ENCODE assay signal across 1 cellular context in the genomic region with DNA sequence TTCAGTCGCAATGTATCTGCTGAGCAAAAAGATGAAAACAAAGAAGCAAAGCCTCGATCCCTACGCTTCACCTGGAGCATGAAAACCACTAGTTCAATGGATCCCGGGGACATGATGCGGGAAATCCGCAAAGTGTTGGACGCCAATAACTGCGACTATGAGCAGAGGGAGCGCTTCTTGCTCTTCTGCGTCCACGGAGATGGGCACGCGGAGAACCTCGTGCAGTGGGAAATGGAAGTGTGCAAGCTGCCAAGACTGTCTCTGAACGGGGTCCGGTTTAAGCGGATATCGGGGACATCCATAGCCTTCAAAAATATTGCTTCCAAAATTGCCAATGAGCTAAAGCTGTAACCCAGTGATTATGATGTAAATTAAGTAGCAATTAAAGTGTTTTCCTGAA.
TF ChIP-seq lines count a peak whose summit lies in the region.

No MANE protein-coding gene starts in this region.

TF ChIP-seq in GM23338, 12 proteins besides CTCF, POLR2A, EP300 and RAD21 (continued from another document):
- TF ChIP-seq, protein P1, sequence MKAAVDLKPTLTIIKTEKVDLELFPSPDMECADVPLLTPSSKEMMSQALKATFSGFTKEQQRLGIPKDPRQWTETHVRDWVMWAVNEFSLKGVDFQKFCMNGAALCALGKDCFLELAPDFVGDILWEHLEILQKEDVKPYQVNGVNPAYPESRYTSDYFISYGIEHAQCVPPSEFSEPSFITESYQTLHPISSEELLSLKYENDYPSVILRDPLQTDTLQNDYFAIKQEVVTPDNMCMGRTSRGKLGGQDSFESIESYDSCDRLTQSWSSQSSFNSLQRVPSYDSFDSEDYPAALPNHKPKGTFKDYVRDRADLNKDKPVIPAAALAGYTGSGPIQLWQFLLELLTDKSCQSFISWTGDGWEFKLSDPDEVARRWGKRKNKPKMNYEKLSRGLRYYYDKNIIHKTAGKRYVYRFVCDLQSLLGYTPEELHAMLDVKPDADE (IDR thresholded peaks at IDR 0.05): no peak
- no peak for TF ChIP-seq EZH2phosphoT487 (IDR thresholded peaks at IDR 0.05; ENCODE audit: unreplicated experiment)
- TF ChIP-seq, protein P2, sequence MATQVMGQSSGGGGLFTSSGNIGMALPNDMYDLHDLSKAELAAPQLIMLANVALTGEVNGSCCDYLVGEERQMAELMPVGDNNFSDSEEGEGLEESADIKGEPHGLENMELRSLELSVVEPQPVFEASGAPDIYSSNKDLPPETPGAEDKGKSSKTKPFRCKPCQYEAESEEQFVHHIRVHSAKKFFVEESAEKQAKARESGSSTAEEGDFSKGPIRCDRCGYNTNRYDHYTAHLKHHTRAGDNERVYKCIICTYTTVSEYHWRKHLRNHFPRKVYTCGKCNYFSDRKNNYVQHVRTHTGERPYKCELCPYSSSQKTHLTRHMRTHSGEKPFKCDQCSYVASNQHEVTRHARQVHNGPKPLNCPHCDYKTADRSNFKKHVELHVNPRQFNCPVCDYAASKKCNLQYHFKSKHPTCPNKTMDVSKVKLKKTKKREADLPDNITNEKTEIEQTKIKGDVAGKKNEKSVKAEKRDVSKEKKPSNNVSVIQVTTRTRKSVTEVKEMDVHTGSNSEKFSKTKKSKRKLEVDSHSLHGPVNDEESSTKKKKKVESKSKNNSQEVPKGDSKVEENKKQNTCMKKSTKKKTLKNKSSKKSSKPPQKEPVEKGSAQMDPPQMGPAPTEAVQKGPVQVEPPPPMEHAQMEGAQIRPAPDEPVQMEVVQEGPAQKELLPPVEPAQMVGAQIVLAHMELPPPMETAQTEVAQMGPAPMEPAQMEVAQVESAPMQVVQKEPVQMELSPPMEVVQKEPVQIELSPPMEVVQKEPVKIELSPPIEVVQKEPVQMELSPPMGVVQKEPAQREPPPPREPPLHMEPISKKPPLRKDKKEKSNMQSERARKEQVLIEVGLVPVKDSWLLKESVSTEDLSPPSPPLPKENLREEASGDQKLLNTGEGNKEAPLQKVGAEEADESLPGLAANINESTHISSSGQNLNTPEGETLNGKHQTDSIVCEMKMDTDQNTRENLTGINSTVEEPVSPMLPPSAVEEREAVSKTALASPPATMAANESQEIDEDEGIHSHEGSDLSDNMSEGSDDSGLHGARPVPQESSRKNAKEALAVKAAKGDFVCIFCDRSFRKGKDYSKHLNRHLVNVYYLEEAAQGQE (IDR thresholded peaks at IDR 0.05; ENCODE audit: unreplicated experiment): no peak
- no peak for TF ChIP-seq POLR2AphosphoS5 (IDR thresholded peaks at IDR 0.05; ENCODE audit: low read depth)
- no peak for TF ChIP-seq ZNF114 (CRISPR knock-in tag; IDR thresholded peaks at IDR 0.05)
- no peak for TF ChIP-seq EZH2 (IDR thresholded peaks at IDR 0.05; ENCODE audit: low read depth, unreplicated experiment)
- no peak for TF ChIP-seq NANOG (IDR thresholded peaks at IDR 0.05; ENCODE audit: borderline replicate concordance)
- TF ChIP-seq, protein P3, sequence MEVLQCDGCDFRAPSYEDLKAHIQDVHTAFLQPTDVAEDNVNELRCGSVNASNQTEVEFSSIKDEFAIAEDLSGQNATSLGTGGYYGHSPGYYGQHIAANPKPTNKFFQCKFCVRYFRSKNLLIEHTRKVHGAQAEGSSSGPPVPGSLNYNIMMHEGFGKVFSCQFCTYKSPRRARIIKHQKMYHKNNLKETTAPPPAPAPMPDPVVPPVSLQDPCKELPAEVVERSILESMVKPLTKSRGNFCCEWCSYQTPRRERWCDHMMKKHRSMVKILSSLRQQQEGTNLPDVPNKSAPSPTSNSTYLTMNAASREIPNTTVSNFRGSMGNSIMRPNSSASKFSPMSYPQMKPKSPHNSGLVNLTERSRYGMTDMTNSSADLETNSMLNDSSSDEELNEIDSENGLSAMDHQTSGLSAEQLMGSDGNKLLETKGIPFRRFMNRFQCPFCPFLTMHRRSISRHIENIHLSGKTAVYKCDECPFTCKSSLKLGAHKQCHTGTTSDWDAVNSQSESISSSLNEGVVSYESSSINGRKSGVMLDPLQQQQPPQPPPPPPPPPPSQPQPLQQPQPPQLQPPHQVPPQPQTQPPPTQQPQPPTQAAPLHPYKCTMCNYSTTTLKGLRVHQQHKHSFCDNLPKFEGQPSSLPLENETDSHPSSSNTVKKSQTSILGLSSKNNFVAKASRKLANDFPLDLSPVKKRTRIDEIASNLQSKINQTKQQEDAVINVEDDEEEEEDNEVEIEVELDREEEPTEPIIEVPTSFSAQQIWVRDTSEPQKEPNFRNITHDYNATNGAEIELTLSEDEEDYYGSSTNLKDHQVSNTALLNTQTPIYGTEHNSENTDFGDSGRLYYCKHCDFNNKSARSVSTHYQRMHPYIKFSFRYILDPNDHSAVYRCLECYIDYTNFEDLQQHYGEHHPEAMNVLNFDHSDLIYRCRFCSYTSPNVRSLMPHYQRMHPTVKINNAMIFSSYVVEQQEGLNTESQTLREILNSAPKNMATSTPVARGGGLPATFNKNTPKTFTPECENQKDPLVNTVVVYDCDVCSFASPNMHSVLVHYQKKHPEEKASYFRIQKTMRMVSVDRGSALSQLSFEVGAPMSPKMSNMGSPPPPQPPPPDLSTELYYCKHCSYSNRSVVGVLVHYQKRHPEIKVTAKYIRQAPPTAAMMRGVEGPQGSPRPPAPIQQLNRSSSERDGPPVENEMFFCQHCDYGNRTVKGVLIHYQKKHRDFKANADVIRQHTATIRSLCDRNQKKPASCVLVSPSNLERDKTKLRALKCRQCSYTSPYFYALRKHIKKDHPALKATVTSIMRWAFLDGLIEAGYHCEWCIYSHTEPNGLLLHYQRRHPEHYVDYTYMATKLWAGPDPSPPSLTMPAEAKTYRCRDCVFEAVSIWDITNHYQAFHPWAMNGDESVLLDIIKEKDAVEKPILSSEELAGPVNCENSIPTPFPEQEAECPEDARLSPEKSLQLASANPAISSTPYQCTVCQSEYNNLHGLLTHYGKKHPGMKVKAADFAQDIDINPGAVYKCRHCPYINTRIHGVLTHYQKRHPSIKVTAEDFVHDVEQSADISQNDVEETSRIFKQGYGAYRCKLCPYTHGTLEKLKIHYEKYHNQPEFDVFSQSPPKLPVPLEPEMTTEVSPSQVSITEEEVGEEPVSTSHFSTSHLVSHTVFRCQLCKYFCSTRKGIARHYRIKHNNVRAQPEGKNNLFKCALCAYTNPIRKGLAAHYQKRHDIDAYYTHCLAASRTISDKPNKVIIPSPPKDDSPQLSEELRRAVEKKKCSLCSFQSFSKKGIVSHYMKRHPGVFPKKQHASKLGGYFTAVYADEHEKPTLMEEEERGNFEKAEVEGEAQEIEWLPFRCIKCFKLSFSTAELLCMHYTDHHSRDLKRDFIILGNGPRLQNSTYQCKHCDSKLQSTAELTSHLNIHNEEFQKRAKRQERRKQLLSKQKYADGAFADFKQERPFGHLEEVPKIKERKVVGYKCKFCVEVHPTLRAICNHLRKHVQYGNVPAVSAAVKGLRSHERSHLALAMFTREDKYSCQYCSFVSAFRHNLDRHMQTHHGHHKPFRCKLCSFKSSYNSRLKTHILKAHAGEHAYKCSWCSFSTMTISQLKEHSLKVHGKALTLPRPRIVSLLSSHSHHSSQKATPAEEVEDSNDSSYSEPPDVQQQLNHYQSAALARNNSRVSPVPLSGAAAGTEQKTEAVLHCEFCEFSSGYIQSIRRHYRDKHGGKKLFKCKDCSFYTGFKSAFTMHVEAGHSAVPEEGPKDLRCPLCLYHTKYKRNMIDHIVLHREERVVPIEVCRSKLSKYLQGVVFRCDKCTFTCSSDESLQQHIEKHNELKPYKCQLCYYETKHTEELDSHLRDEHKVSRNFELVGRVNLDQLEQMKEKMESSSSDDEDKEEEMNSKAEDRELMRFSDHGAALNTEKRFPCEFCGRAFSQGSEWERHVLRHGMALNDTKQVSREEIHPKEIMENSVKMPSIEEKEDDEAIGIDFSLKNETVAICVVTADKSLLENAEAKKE (CRISPR knock-in tag; IDR thresholded peaks at IDR 0.05): no peak
